4 cellular contexts compared by ENCODE assay signal in the genomic region with DNA sequence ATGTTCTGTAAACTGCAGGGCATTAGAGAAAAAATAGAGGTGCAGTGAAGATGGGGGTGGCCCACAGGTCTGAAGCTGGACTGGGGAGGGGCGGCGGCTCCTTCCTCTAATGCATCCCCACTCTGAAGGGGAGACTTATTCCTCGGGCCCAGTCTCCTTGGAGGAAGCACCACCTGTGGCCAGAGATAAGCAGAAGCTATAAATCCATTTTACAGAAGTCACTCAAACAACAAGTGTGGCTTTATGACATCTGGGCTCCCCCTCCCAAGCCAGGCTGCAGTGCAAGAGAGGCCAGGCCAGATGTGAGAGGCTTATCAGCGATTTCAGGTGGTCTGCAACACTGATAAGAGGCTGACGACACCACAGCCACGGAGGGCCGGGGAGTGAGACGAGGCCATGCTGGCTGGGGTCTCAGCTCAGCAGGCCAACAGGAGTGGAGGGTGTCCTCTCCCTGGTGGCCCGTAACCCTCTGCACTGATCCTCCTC.
TF ChIP-seq lines count a peak whose summit lies in the region.

No MANE protein-coding gene starts in this region.

TF ChIP-seq in SK-N-SH, 30 proteins besides CTCF, POLR2A, EP300 and RAD21:
- no peak for TF ChIP-seq RFX5 (IDR thresholded peaks at IDR 0.05; ENCODE audit: low read length)
- TF ChIP-seq GATA2 (CRISPR knock-in tag; IDR thresholded peaks at IDR 0.05) = peak; percentile 84

TF ChIP-seq in SK-N-SH treated with all-trans-retinoic acid at 6 μM for 48 hours, 23 proteins besides CTCF, POLR2A, EP300 and RAD21:
- TF ChIP-seq ZNF70 (CRISPR knock-in tag; IDR thresholded peaks at IDR 0.05) (no peak), ARNTL (CRISPR knock-in tag; IDR thresholded peaks at IDR 0.05; ENCODE audit: borderline replicate concordance, low read depth) (no peak), SNAI2 (CRISPR knock-in tag; IDR thresholded peaks at IDR 0.05) (no peak), TOX (CRISPR knock-in tag; IDR thresholded peaks at IDR 0.05; ENCODE audit: borderline replicate concordance) (no peak)
- TF ChIP-seq, protein P1, sequence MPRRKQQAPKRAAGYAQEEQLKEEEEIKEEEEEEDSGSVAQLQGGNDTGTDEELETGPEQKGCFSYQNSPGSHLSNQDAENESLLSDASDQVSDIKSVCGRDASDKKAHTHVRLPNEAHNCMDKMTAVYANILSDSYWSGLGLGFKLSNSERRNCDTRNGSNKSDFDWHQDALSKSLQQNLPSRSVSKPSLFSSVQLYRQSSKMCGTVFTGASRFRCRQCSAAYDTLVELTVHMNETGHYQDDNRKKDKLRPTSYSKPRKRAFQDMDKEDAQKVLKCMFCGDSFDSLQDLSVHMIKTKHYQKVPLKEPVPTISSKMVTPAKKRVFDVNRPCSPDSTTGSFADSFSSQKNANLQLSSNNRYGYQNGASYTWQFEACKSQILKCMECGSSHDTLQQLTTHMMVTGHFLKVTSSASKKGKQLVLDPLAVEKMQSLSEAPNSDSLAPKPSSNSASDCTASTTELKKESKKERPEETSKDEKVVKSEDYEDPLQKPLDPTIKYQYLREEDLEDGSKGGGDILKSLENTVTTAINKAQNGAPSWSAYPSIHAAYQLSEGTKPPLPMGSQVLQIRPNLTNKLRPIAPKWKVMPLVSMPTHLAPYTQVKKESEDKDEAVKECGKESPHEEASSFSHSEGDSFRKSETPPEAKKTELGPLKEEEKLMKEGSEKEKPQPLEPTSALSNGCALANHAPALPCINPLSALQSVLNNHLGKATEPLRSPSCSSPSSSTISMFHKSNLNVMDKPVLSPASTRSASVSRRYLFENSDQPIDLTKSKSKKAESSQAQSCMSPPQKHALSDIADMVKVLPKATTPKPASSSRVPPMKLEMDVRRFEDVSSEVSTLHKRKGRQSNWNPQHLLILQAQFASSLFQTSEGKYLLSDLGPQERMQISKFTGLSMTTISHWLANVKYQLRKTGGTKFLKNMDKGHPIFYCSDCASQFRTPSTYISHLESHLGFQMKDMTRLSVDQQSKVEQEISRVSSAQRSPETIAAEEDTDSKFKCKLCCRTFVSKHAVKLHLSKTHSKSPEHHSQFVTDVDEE (CRISPR knock-in tag; IDR thresholded peaks at IDR 0.05) = no peak

TF ChIP-seq in K562, 482 proteins besides CTCF, POLR2A, EP300 and RAD21 (continues in another document):
- TF ChIP-seq MXI1 (IDR thresholded peaks at IDR 0.05; ENCODE audit: low read depth, low read length) (peak; percentile 53; the same call in 1 of the 2 replicates), HMGN3 (IDR thresholded peaks at IDR 0.05; ENCODE audit: borderline replicate concordance, extremely low read depth, insufficient read length, low read depth, low read length) (peak; percentile 99), MEF2D (tag; conservative IDR thresholded peaks at IDR 0.05; ENCODE audit: low read depth) (no peak), ARNT (IDR thresholded peaks at IDR 0.05) (peak; percentile 53 to 96; a peak in 3 of 4 replicates), HMG20B (CRISPR knock-in tag; IDR thresholded peaks at IDR 0.05) (no peak), TARDBP (IDR thresholded peaks at IDR 0.05) (peak; percentile 97), MED1 (CRISPR knock-in tag; IDR thresholded peaks at IDR 0.05; ENCODE audit: borderline replicate concordance) (no peak), ZBTB17 (CRISPR knock-in tag; IDR thresholded peaks at IDR 0.05) (peak; percentile 79; the same call in 1 of the 2 replicates), CEBPG (CRISPR knock-in tag; IDR thresholded peaks at IDR 0.05) (peak; percentile 65; the same call in 1 of the 2 replicates), CEBPG (tag; conservative IDR thresholded peaks at IDR 0.05 in 1 of 2, IDR thresholded peaks at IDR 0.05 in 1 of 2) (peak in 1 of 2 experiments; percentile 42; a peak in 1 of 4 replicates), ZKSCAN8 (CRISPR knock-in tag; IDR thresholded peaks at IDR 0.05) (peak; percentile 83), FOXJ2 (tag; IDR thresholded peaks at IDR 0.05) (0 out of 2 replicates have a peak, but pooled peaks have one; percentile 37), GABPB1 (CRISPR knock-in tag; IDR thresholded peaks at IDR 0.05) (peak; percentile 66)
- TF ChIP-seq, protein P2, sequence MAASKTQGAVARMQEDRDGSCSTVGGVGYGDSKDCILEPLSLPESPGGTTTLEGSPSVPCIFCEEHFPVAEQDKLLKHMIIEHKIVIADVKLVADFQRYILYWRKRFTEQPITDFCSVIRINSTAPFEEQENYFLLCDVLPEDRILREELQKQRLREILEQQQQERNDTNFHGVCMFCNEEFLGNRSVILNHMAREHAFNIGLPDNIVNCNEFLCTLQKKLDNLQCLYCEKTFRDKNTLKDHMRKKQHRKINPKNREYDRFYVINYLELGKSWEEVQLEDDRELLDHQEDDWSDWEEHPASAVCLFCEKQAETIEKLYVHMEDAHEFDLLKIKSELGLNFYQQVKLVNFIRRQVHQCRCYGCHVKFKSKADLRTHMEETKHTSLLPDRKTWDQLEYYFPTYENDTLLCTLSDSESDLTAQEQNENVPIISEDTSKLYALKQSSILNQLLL (CRISPR knock-in tag; IDR thresholded peaks at IDR 0.05; ENCODE audit: borderline replicate concordance) = no peak
- TF ChIP-seq, protein P3, sequence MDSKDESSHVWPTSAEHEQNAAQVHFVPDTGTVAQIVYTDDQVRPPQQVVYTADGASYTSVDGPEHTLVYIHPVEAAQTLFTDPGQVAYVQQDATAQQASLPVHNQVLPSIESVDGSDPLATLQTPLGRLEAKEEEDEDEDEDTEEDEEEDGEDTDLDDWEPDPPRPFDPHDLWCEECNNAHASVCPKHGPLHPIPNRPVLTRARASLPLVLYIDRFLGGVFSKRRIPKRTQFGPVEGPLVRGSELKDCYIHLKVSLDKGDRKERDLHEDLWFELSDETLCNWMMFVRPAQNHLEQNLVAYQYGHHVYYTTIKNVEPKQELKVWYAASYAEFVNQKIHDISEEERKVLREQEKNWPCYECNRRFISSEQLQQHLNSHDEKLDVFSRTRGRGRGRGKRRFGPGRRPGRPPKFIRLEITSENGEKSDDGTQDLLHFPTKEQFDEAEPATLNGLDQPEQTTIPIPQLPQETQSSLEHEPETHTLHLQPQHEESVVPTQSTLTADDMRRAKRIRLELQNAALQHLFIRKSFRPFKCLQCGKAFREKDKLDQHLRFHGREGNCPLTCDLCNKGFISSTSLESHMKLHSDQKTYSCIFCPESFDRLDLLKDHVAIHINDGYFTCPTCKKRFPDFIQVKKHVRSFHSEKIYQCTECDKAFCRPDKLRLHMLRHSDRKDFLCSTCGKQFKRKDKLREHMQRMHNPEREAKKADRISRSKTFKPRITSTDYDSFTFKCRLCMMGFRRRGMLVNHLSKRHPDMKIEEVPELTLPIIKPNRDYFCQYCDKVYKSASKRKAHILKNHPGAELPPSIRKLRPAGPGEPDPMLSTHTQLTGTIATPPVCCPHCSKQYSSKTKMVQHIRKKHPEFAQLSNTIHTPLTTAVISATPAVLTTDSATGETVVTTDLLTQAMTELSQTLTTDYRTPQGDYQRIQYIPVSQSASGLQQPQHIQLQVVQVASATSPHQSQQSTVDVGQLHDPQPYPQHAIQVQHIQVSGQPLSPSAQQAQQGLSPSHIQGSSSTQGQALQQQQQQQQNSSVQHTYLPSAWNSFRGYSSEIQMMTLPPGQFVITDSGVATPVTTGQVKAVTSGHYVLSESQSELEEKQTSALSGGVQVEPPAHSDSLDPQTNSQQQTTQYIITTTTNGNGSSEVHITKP (IDR thresholded peaks at IDR 0.05; ENCODE audit: partially characterized antibody) = peak; percentile 49

TF ChIP-seq in GM12891, 5 proteins besides CTCF, POLR2A, EP300 and RAD21:
- TF ChIP-seq TAF1 (IDR thresholded peaks at IDR 0.05; ENCODE audit: low read depth, low read length) (no peak), POLR2AphosphoS5 (IDR thresholded peaks at IDR 0.05; ENCODE audit: low read depth, low read length) (no peak), PAX5 (IDR thresholded peaks at IDR 0.05; ENCODE audit: insufficient read depth, low read length, severe bottlenecking) (no peak)
TF ChIP-seq in GM12891: peak in this region for 0.
